ENCODE assay signal across 21 cellular contexts in genomic region chr17:82118178-82118814, GRCh38. TPM values are rescaled to one million over a fixed set of nuclear protein-coding genes. Genes with fewer than 3 reads are reported as not detected.
DNase-seq lines count a peak whose midpoint lies in the region; ATAC-seq, FAIRE-seq and TF ChIP-seq lines count a peak whose summit lies in the region.
"Had no signal": no experiment of that assay in that cellular context is flagged by ENCODE, and none has a peak within 500 bp of the region (broad histone marks: within the 10 kb centered on the region; RNA-seq: fewer than 3 reads in every experiment).

No MANE protein-coding gene starts in this region.

- no peaks in the 10 kb centered on the region for H3K4me1 ChIP-seq in H9 (ENCODE audit: insufficient read depth, low read length)
- peaks cover 4% of the 10 kb centered on the region for H3K4me1 ChIP-seq in astrocyte (ENCODE audit: insufficient read depth, low read length)
- H3K4me1 ChIP-seq in HepG2 (ENCODE audit: insufficient read depth, low read length): peaks cover 71% of the 10 kb centered on the region
- no peaks in the 10 kb centered on the region for H3K4me1 ChIP-seq in gastrocnemius medialis
- H3K4me1 ChIP-seq: colonic mucosa had no signal

- no peak overlapping the region for H4K91ac ChIP-seq in H9 (ENCODE audit: insufficient read length, low read depth, low read length)

- ATAC-seq in HepG2 (peak; percentile 6), GM21717 (IDR thresholded peaks at IDR 0.05; ENCODE audit: unreplicated experiment) (no peak), gastrocnemius medialis (no peak)
- ATAC-seq: activated CD8-positive, alpha-beta T cell treated with anti-CD3 and anti-CD28 coated beads, Interleukin-2, amount 10 ng/mL, durations not matched to agents 7 days and 5 days; activated naive CD4-positive, alpha-beta T cell treated with anti-CD3 and anti-CD28 coated beads, Interleukin-2, amount 50 U/mL, for 72 hours; activated T-cell treated with anti-CD3 and anti-CD28 coated beads, Interleukin-2, amount 50 U/mL, for 4 hours; natural killer cell had no signal

- no peak overlapping the region for H3T11ph ChIP-seq in H9 (ENCODE audit: low read length)

- CTCF ChIA-PET in HepG2 (lab: Yijun Ruan, JAX; ENCODE audit: low intra/inter-chr PET ratio, low total read pairs): no interaction called here

- no peak overlapping the region for H2BK12ac ChIP-seq in H9 (ENCODE audit: insufficient read length, low read depth, low read length)

- no peak overlapping the region for H3K56ac ChIP-seq in H9 (ENCODE audit: insufficient read length, low read depth, low read length)

- H3K9me3 ChIP-seq in H9 (ENCODE audit: control insufficient read depth, low read depth, low read length) (no peaks in the 10 kb centered on the region), astrocyte (ENCODE audit: insufficient read depth, low read depth, low read length) (no peaks in the 10 kb centered on the region), HepG2 (ENCODE audit: low read length) (no peaks in the 10 kb centered on the region), gastrocnemius medialis (no peaks in the 10 kb centered on the region)
- H3K9me3 ChIP-seq: colonic mucosa, testis had no signal

- no peak overlapping the region for H3K14ac ChIP-seq in H9 (ENCODE audit: insufficient read depth, low read length)

- BruUV-seq in HepG2 (replicated peaks; lab: Mats Ljungman, UMichigan): no TSS peak

- DNase-seq in H9 (no peak), astrocyte (ENCODE audit: low read depth) (no peak), HepG2 (ENCODE audit: low spot score) (no peak), posterior vena cava (ENCODE audit: low spot score) (peak; percentile 78), gastrocnemius medialis (no peak), ecto neural progenitor cell (ENCODE audit: low spot score) (no peak)
- no peak for DNase-seq in activated T-helper 1 cell treated with anti-CD3 and anti-CD28 coated beads, Interleukin-12 subunit alpha, Interleukin-12 subunit beta, Interleukin-2, Interleukin-4 antibody, amounts not matched to agents 30 ng/mL and 10 ng/mL and 1 ng/mL, durations not matched to agents 14 hours and 24 hours and 36 hours (ENCODE audit: low spot score)
- DNase-seq: activated CD8-positive, alpha-beta T cell treated with anti-CD3 and anti-CD28 coated beads, Interleukin-2, amount 10 ng/mL, durations not matched to agents 7 days and 5 days; activated T-cell treated with anti-CD3 and anti-CD28 coated beads, Interleukin-2, amount 50 U/mL, for 4 hours; colonic mucosa; DMS79 treated with DMSO at 0.1 percent for 48 hours; natural killer cell; NCI-H1092 treated with DMSO at 0.1 percent for 48 hours; NCI-H2107; NCI-H524; Right ventricle myocardium superior; stimulated activated CD4-positive, alpha-beta T cell treated with anti-CD3 and anti-CD28 coated beads, Interleukin-12 subunit alpha, Interleukin-12 subunit beta, amount 100 ng/mL, for 4 hours; testis had no signal

- H3K23me2 ChIP-seq in H9 (ENCODE audit: insufficient read length, low read depth, low read length, poor library complexity, severe bottlenecking): no peaks in the 10 kb centered on the region

- H2AFZ ChIP-seq in H9 (ENCODE audit: low read length): no peak overlapping the region
- no peak overlapping the region for H2AFZ ChIP-seq in astrocyte (ENCODE audit: low read depth, low read length)
- no peak overlapping the region for H2AFZ ChIP-seq in HepG2 (ENCODE audit: low read length)

- WGBS in H9 (ENCODE audit: extremely low coverage, insufficient read length, low lambda C conversion rate): no CpG with 5 or more reads among the region's 18 CpGs
- WGBS in HepG2 (ENCODE audit: low lambda C conversion rate): 79% methylated on average over 10 of the region's 18 CpGs

- peaks cover 3% of the 10 kb centered on the region for H4K20me1 ChIP-seq in H9 (ENCODE audit: control insufficient read depth, insufficient read depth, insufficient read length)
- H4K20me1 ChIP-seq in astrocyte (ENCODE audit: insufficient read depth, low read length): peaks cover 12% of the 10 kb centered on the region
- H4K20me1 ChIP-seq in HepG2 (ENCODE audit: insufficient read depth, low read length): no peaks in the 10 kb centered on the region

- H3K27me3 Mint-ChIP-seq in H9 (ENCODE audit: low read depth): peaks cover 41% of the 10 kb centered on the region
- no peaks in the 10 kb centered on the region for H3K27me3 Mint-ChIP-seq in astrocyte (ENCODE audit: low read depth, unreplicated experiment)
- H3K27me3 Mint-ChIP-seq in activated T-helper 1 cell treated with anti-CD3 and anti-CD28 coated beads, Interleukin-12 subunit alpha, Interleukin-12 subunit beta, Interleukin-2, Interleukin-4 antibody, amounts not matched to agents 30 ng/mL and 10 ng/mL and 1 ng/mL, durations not matched to agents 14 hours and 24 hours and 36 hours (ENCODE audit: insufficient read depth): no peaks in the 10 kb centered on the region

- H3K4me3 ChIP-seq in astrocyte (ENCODE audit: insufficient read depth, low read depth, low read length) (no peak overlapping the region), HepG2 (replicated peaks in 1 of 3; ENCODE audit: insufficient read depth in 1 of 3, low read depth in 2 of 3, low read length in 3 of 3) (peak overlapping the region in 1 of 3 experiments; percentile 18; a peak in 2 of 6 replicates), gastrocnemius medialis (no peak overlapping the region)
- H3K4me3 ChIP-seq: colonic mucosa, testis had no signal

- in situ Hi-C loops in HepG2 (cut with HindIII; ENCODE audit: extremely low pct_ligation_motif_present, low pct_unique_long_range_greater_than_20kb) (no loop called here), gastrocnemius medialis (cut with MboI; ENCODE audit: low sequenced_read_pairs in 4 of 4) (no loop called here)

- peaks cover 16 to 35% of the 10 kb centered on the region in 2 experiments for H3K4me1 Mint-ChIP-seq in H9
- peaks cover 27% of the 10 kb centered on the region for H3K4me1 Mint-ChIP-seq in astrocyte (ENCODE audit: low read depth, unreplicated experiment)
- peaks cover 17% of the 10 kb centered on the region for H3K4me1 Mint-ChIP-seq in activated T-helper 1 cell treated with anti-CD3 and anti-CD28 coated beads, Interleukin-12 subunit alpha, Interleukin-12 subunit beta, Interleukin-2, Interleukin-4 antibody, amounts not matched to agents 30 ng/mL and 10 ng/mL and 1 ng/mL, durations not matched to agents 14 hours and 24 hours and 36 hours (ENCODE audit: low read depth)
- H3K4me1 Mint-ChIP-seq: natural killer cell had no signal

- H4K5ac ChIP-seq in H9 (ENCODE audit: insufficient read length, low read depth, low read length): no peak overlapping the region

- no peak overlapping the region for H3K4me3 Mint-ChIP-seq in H9
- no peak overlapping the region for H3K4me3 Mint-ChIP-seq in astrocyte (ENCODE audit: unreplicated experiment)
- H3K4me3 Mint-ChIP-seq in activated T-helper 1 cell treated with anti-CD3 and anti-CD28 coated beads, Interleukin-12 subunit alpha, Interleukin-12 subunit beta, Interleukin-2, Interleukin-4 antibody, amounts not matched to agents 30 ng/mL and 10 ng/mL and 1 ng/mL, durations not matched to agents 14 hours and 24 hours and 36 hours: no peak overlapping the region
- H3K4me3 Mint-ChIP-seq: activated CD8-positive, alpha-beta T cell treated with anti-CD3 and anti-CD28 coated beads, Interleukin-2, amount 10 ng/mL, durations not matched to agents 7 days and 5 days; activated T-cell treated with anti-CD3 and anti-CD28 coated beads, Interleukin-2, amount 50 U/mL, for 4 hours; natural killer cell; T-helper 1 cell treated with Interleukin-12 subunit alpha and Interleukin-12 subunit beta and Interleukin-4 antibody, amounts not matched to agents 30 μg/mL and 1 μg/mL, for 36 hours had no signal

- intact Hi-C loops in HepG2 (cut with micrococcal nuclease; ENCODE audit: unreplicated experiment) (no loop called here), posterior vena cava (cut with DNase I) (no loop called here), gastrocnemius medialis (cut with DNase I; ENCODE audit: low total_unique reads) (no loop called here)
- intact Hi-C loops in activated T-helper 1 cell treated with anti-CD3 and anti-CD28 coated beads, Interleukin-12 subunit alpha, Interleukin-12 subunit beta, Interleukin-2, Interleukin-4 antibody, amounts not matched to agents 30 ng/mL and 10 ng/mL and 1 ng/mL, durations not matched to agents 14 hours and 24 hours and 36 hours (cut with micrococcal nuclease): no loop called here

- peak overlapping the region in 2 of 3 experiments; percentile 21 to 25; a peak in 4 of 7 replicates for H3K27ac Mint-ChIP-seq in H9
- H3K27ac Mint-ChIP-seq in astrocyte (ENCODE audit: unreplicated experiment): peak overlapping the region; percentile 85
- no peak overlapping the region for H3K27ac Mint-ChIP-seq in activated T-helper 1 cell treated with anti-CD3 and anti-CD28 coated beads, Interleukin-12 subunit alpha, Interleukin-12 subunit beta, Interleukin-2, Interleukin-4 antibody, amounts not matched to agents 30 ng/mL and 10 ng/mL and 1 ng/mL, durations not matched to agents 14 hours and 24 hours and 36 hours
- H3K27ac Mint-ChIP-seq: activated CD8-positive, alpha-beta T cell treated with anti-CD3 and anti-CD28 coated beads, Interleukin-2, amount 10 ng/mL, durations not matched to agents 7 days and 5 days; natural killer cell; T-helper 1 cell treated with Interleukin-12 subunit alpha and Interleukin-12 subunit beta and Interleukin-4 antibody, amounts not matched to agents 30 μg/mL and 1 μg/mL, for 36 hours had no signal

- TF ChIP-seq POLR2A in HepG2 (IDR thresholded peaks at IDR 0.05; ENCODE audit: insufficient read depth in 1 of 2, low read depth in 2 of 2, low read length in 2 of 2): no peak
- no peak for TF ChIP-seq POLR2A in gastrocnemius medialis (IDR thresholded peaks at IDR 0.05)

- TF ChIP-seq CTCF in H9 (conservative IDR thresholded peaks at IDR 0.05) (no peak), astrocyte (IDR thresholded peaks at IDR 0.05; ENCODE audit: insufficient read depth, low read depth, low read length) (no peak), HepG2 (CRISPR knock-in tag; IDR thresholded peaks at IDR 0.05) (no peak), gastrocnemius medialis (IDR thresholded peaks at IDR 0.05 in 4 of 5, conservative IDR thresholded peaks at IDR 0.05 in 1 of 5) (no peak)

- H2AK5ac ChIP-seq in H9 (ENCODE audit: insufficient read length, low read length): no peak overlapping the region

- H3K9me3 Mint-ChIP-seq in H9: no peaks in the 10 kb centered on the region
- no peaks in the 10 kb centered on the region for H3K9me3 Mint-ChIP-seq in astrocyte (ENCODE audit: unreplicated experiment)
- no peaks in the 10 kb centered on the region for H3K9me3 Mint-ChIP-seq in activated T-helper 1 cell treated with anti-CD3 and anti-CD28 coated beads, Interleukin-12 subunit alpha, Interleukin-12 subunit beta, Interleukin-2, Interleukin-4 antibody, amounts not matched to agents 30 ng/mL and 10 ng/mL and 1 ng/mL, durations not matched to agents 14 hours and 24 hours and 36 hours
- H3K9me3 Mint-ChIP-seq: activated naive CD4-positive, alpha-beta T cell treated with anti-CD3 and anti-CD28 coated beads, Interleukin-2, amount 50 U/mL, for 72 hours; activated T-cell treated with anti-CD3 and anti-CD28 coated beads, Interleukin-2, amount 50 U/mL, for 4 hours; natural killer cell; T-helper 1 cell treated with Interleukin-12 subunit alpha and Interleukin-12 subunit beta and Interleukin-4 antibody, amounts not matched to agents 30 μg/mL and 1 μg/mL, for 36 hours had no signal

- H3K27me3 ChIP-seq in H9 (ENCODE audit: insufficient read depth, low read length) (no peaks in the 10 kb centered on the region), astrocyte (ENCODE audit: insufficient read depth, low read length) (no peaks in the 10 kb centered on the region), HepG2 (ENCODE audit: control insufficient read depth in 1 of 2, insufficient read depth in 2 of 2, low read length in 2 of 2) (no peaks in the 10 kb centered on the region), gastrocnemius medialis (no peaks in the 10 kb centered on the region)
- H3K27me3 ChIP-seq: colonic mucosa, testis had no signal

- no peak overlapping the region for H3K23ac ChIP-seq in H9 (ENCODE audit: insufficient read length, low read depth, low read length)

- POLR2A ChIA-PET in HepG2 (lab: Yijun Ruan, JAX): interaction anchor here (3.4 kb wide), 1 partner anchor 12 kb away, joined by 14 read pairs; no protein-coding TSS in a partner anchor

- H3K9ac ChIP-seq in H9 (ENCODE audit: extremely low read depth, insufficient read length, low read length) (no peak overlapping the region), astrocyte (ENCODE audit: low read length) (no peak overlapping the region), HepG2 (ENCODE audit: insufficient read depth, low read depth, low read length) (peak overlapping the region; percentile 45)

- no peak overlapping the region for H2BK20ac ChIP-seq in H9 (ENCODE audit: low read depth, low read length, poor library complexity, severe bottlenecking)

- H3K4ac ChIP-seq in H9 (ENCODE audit: low read depth, low read length): no peak overlapping the region

- no peak overlapping the region for H2BK15ac ChIP-seq in H9 (ENCODE audit: low read depth, low read length)

- no peak overlapping the region for H2BK120ac ChIP-seq in H9 (ENCODE audit: low read depth, low read length, poor library complexity, severe bottlenecking)

- FAIRE-seq in astrocyte (lab: Jason Lieb, UNC): no peak
- peak; percentile 30 for FAIRE-seq in HepG2 (lab: Jason Lieb, UNC)

- H3K27ac ChIP-seq in H9 (ENCODE audit: insufficient read length, low read depth, low read length) (no peak overlapping the region), astrocyte (ENCODE audit: low read depth, low read length) (no peak overlapping the region), HepG2 (ENCODE audit: extremely low read length, insufficient read depth, low read length) (peak overlapping the region; percentile 66), gastrocnemius medialis (no peak overlapping the region)
- H3K27ac ChIP-seq: colonic mucosa, testis had no signal

- no peak for TF ChIP-seq EP300 in HepG2 (IDR thresholded peaks at IDR 0.05; ENCODE audit: low read depth in 2 of 2, low read length in 2 of 2)
- TF ChIP-seq EP300 in HepG2 (CRISPR knock-in tag; IDR thresholded peaks at IDR 0.05; ENCODE audit: borderline replicate concordance): no peak

- H3K4me2 ChIP-seq in H9 (ENCODE audit: insufficient read depth, insufficient read length, low read length) (no peak overlapping the region), astrocyte (ENCODE audit: low read length) (peak overlapping the region; percentile 66), HepG2 (ENCODE audit: low read depth, low read length) (peak overlapping the region; percentile 48)

- H4K8ac ChIP-seq in H9 (replicated peaks; ENCODE audit: insufficient read length, low read depth, low read length): no peak overlapping the region

- H3K36me3 ChIP-seq in astrocyte (ENCODE audit: insufficient read depth, low read length): no peaks in the 10 kb centered on the region
- peaks cover 0 to 3% of the 10 kb centered on the region in 2 experiments; a peak in 2 of 5 replicates for H3K36me3 ChIP-seq in HepG2 (replicated peaks in 1 of 2; ENCODE audit: control insufficient read depth in 1 of 2, insufficient read depth in 2 of 2, low read length in 2 of 2)
- H3K36me3 ChIP-seq in gastrocnemius medialis: peaks cover 0 to 5% of the 10 kb centered on the region in 2 donors
- H3K36me3 ChIP-seq: colonic mucosa had no signal

- H3K36me3 Mint-ChIP-seq in H9 (ENCODE audit: insufficient read depth in 1 of 3, low read depth in 3 of 3) (no peaks in the 10 kb centered on the region; a peak in 1 of 7 replicates), astrocyte (ENCODE audit: low read depth, unreplicated experiment) (peaks cover 7% of the 10 kb centered on the region)
- peaks cover 3% of the 10 kb centered on the region for H3K36me3 Mint-ChIP-seq in activated T-helper 1 cell treated with anti-CD3 and anti-CD28 coated beads, Interleukin-12 subunit alpha, Interleukin-12 subunit beta, Interleukin-2, Interleukin-4 antibody, amounts not matched to agents 30 ng/mL and 10 ng/mL and 1 ng/mL, durations not matched to agents 14 hours and 24 hours and 36 hours (ENCODE audit: low read depth)
- H3K36me3 Mint-ChIP-seq: activated naive CD4-positive, alpha-beta T cell treated with anti-CD3 and anti-CD28 coated beads, Interleukin-2, amount 50 U/mL, for 72 hours; natural killer cell had no signal

- no peak overlapping the region for H3K18ac ChIP-seq in H9 (ENCODE audit: insufficient read length, low read depth, low read length)

- H3K79me2 ChIP-seq in H9 (ENCODE audit: insufficient read depth, low read length): no peaks in the 10 kb centered on the region
- no peaks in the 10 kb centered on the region for H3K79me2 ChIP-seq in astrocyte (ENCODE audit: insufficient read depth, low read length)
- no peaks in the 10 kb centered on the region for H3K79me2 ChIP-seq in HepG2 (ENCODE audit: insufficient read depth, low read length)

- H3K79me1 ChIP-seq in H9 (ENCODE audit: insufficient read depth, low read depth, low read length, poor library complexity, severe bottlenecking): no peaks in the 10 kb centered on the region

- no peak for TF ChIP-seq RAD21 in HepG2 (CRISPR knock-in tag; IDR thresholded peaks at IDR 0.05)

- H2BK5ac ChIP-seq in H9 (ENCODE audit: insufficient read length, low read length): no peak overlapping the region

RNA-seq across cellular contexts. Expression of gene FASN, which starts 20.3 kb away (rescaled TPM):
- total RNA-seq in H9 (2021): 420 and 433 TPM in 2 replicates
- total RNA-seq in astrocyte: 156 and 203 TPM in 2 replicates
- 101 and 192 TPM in 2 replicates for total RNA-seq in HepG2 (2016; rRNA removed; fragmentation: Illumina TruSeq; extraction: Trizol)
- total RNA-seq in HepG2 (2016; cell fraction: cytosol; rRNA removed; fragmentation: Illumina TruSeq; extraction: Trizol; ENCODE audit: low read depth): 28.4 and 29.9 TPM in 2 replicates
- total RNA-seq in HepG2 (2016; cell fraction: insoluble cytoplasmic fraction; rRNA removed; fragmentation: Illumina TruSeq; extraction: Trizol): 118 and 157 TPM in 2 replicates
- total RNA-seq in HepG2 (2016; cell fraction: membrane; rRNA removed; fragmentation: Illumina TruSeq; extraction: Trizol): 63.2 and 68.3 TPM in 2 replicates
- total RNA-seq in HepG2 (2016; cell fraction: nucleus; rRNA removed; fragmentation: Illumina TruSeq; extraction: Trizol): 147 and 173 TPM in 2 replicates
- polyA plus RNA-seq in HepG2 (2011; rRNA removed): 51.7 and 92.4 TPM in 2 replicates
- 62.2 and 67.6 TPM in 2 replicates for polyA plus RNA-seq in HepG2 (2011; cell fraction: cytosol; rRNA removed)
- polyA plus RNA-seq in HepG2 (2011; cell fraction: nucleus; rRNA removed): 516 and 545 TPM in 2 replicates
- 163 and 245 TPM in 2 replicates for polyA plus RNA-seq in HepG2 (2012)
- polyA plus RNA-seq in HepG2 (2016; cell fraction: cytosol; fragmentation: Illumina TruSeq; extraction: Trizol; ENCODE audit: low read depth): 24.8 and 25.4 TPM in 2 replicates
- 209 and 303 TPM in 2 replicates for polyA plus RNA-seq in HepG2 (2016; cell fraction: insoluble cytoplasmic fraction; fragmentation: Illumina TruSeq; extraction: Trizol; ENCODE audit: low read depth)
- 52.3 and 61.0 TPM in 2 replicates for polyA plus RNA-seq in HepG2 (2016; cell fraction: membrane; fragmentation: Illumina TruSeq; extraction: Trizol; ENCODE audit: low read depth)
- 501 and 529 TPM in 2 replicates for polyA plus RNA-seq in HepG2 (2016; cell fraction: nucleus; fragmentation: Illumina TruSeq; extraction: Trizol; ENCODE audit: insufficient read depth, low read depth)
- polyA minus RNA-seq in HepG2 (2011; rRNA and poly(A)+ RNA removed; ENCODE audit: low replicate concordance): 35.6 and 241 TPM in 2 replicates
- polyA minus RNA-seq in HepG2 (2011; cell fraction: cytosol; rRNA and poly(A)+ RNA removed): 226 and 344 TPM in 2 replicates
- 97.7 and 151 TPM in 2 replicates for polyA minus RNA-seq in HepG2 (2011; cell fraction: nucleus; rRNA and poly(A)+ RNA removed)
- total RNA-seq in posterior vena cava: 10 to 100 TPM; 41.9 to 50.6 TPM
- 415 and 421 TPM in 2 replicates for total RNA-seq in activated T-helper 1 cell treated with anti-CD3 and anti-CD28 coated beads, Interleukin-12 subunit alpha, Interleukin-12 subunit beta, Interleukin-2, Interleukin-4 antibody, amounts not matched to agents 30 ng/mL and 10 ng/mL and 1 ng/mL, durations not matched to agents 14 hours and 24 hours and 36 hours
- 10 to 100 TPM; 16.3 to 34.5 (median 26.3) TPM for total RNA-seq in gastrocnemius medialis

RNA-seq across cellular contexts. Expression of gene DUS1L, which starts 52.7 kb away (rescaled TPM):
- 103 and 104 TPM in 2 replicates for total RNA-seq in H9 (2021)
- total RNA-seq in astrocyte: 55.1 and 59.5 TPM in 2 replicates
- 67.9 and 109 TPM in 2 replicates for total RNA-seq in HepG2 (2016; rRNA removed; fragmentation: Illumina TruSeq; extraction: Trizol)
- total RNA-seq in HepG2 (2016; cell fraction: cytosol; rRNA removed; fragmentation: Illumina TruSeq; extraction: Trizol; ENCODE audit: low read depth): 206 and 220 TPM in 2 replicates
- 58.4 and 113 TPM in 2 replicates for total RNA-seq in HepG2 (2016; cell fraction: insoluble cytoplasmic fraction; rRNA removed; fragmentation: Illumina TruSeq; extraction: Trizol)
- 268 and 276 TPM in 2 replicates for total RNA-seq in HepG2 (2016; cell fraction: membrane; rRNA removed; fragmentation: Illumina TruSeq; extraction: Trizol)
- 69.9 and 102 TPM in 2 replicates for total RNA-seq in HepG2 (2016; cell fraction: nucleus; rRNA removed; fragmentation: Illumina TruSeq; extraction: Trizol)
- 81.0 and 108 TPM in 2 replicates for polyA plus RNA-seq in HepG2 (2011; rRNA removed)
- polyA plus RNA-seq in HepG2 (2011; cell fraction: cytosol; rRNA removed): 64.5 and 97.7 TPM in 2 replicates
- polyA plus RNA-seq in HepG2 (2011; cell fraction: nucleus; rRNA removed): 583 and 668 TPM in 2 replicates
- 82.7 and 123 TPM in 2 replicates for polyA plus RNA-seq in HepG2 (2012)
- 353 and 384 TPM in 2 replicates for polyA plus RNA-seq in HepG2 (2016; cell fraction: cytosol; fragmentation: Illumina TruSeq; extraction: Trizol; ENCODE audit: low read depth)
- polyA plus RNA-seq in HepG2 (2016; cell fraction: insoluble cytoplasmic fraction; fragmentation: Illumina TruSeq; extraction: Trizol; ENCODE audit: low read depth): 138 and 172 TPM in 2 replicates
- polyA plus RNA-seq in HepG2 (2016; cell fraction: membrane; fragmentation: Illumina TruSeq; extraction: Trizol; ENCODE audit: low read depth): 444 and 521 TPM in 2 replicates
- polyA plus RNA-seq in HepG2 (2016; cell fraction: nucleus; fragmentation: Illumina TruSeq; extraction: Trizol; ENCODE audit: insufficient read depth, low read depth): 330 and 339 TPM in 2 replicates
- polyA minus RNA-seq in HepG2 (2011; rRNA and poly(A)+ RNA removed; ENCODE audit: low replicate concordance): 47.0 and 79.2 TPM in 2 replicates
- polyA minus RNA-seq in HepG2 (2011; cell fraction: cytosol; rRNA and poly(A)+ RNA removed): 31.7 and 34.4 TPM in 2 replicates
- 85.7 and 87.9 TPM in 2 replicates for polyA minus RNA-seq in HepG2 (2011; cell fraction: nucleus; rRNA and poly(A)+ RNA removed)
- total RNA-seq in posterior vena cava: 10 to 100 TPM; 47.8 to 48.6 TPM
- 231 and 235 TPM in 2 replicates for total RNA-seq in activated T-helper 1 cell treated with anti-CD3 and anti-CD28 coated beads, Interleukin-12 subunit alpha, Interleukin-12 subunit beta, Interleukin-2, Interleukin-4 antibody, amounts not matched to agents 30 ng/mL and 10 ng/mL and 1 ng/mL, durations not matched to agents 14 hours and 24 hours and 36 hours
- 100 to 1,000 TPM in 2 of 4 donors, 10 to 100 TPM in 2; 54.6 to 119 (median 83.2) TPM for total RNA-seq in gastrocnemius medialis
